In genomic region chr1:234495231-234495990, GRCh38 we compare ENCODE assay signal across 8 cellular contexts. TPM values are rescaled to one million over a fixed set of nuclear protein-coding genes. Genes with fewer than 3 reads are reported as not detected.
DNase-seq lines count a peak whose midpoint lies in the region; ATAC-seq, FAIRE-seq and TF ChIP-seq lines count a peak whose summit lies in the region.

No MANE protein-coding gene starts in this region.

- no peak for DNase-seq in GM12892 (ENCODE audit: insufficient read length)
- peak; percentile 59 for DNase-seq in HK-2 (ENCODE audit: unreplicated experiment)
- peak; percentile 89 for DNase-seq in choroid plexus epithelial cell (ENCODE audit: low read depth)
- DNase-seq in stomach = no peak
- no peak for DNase-seq in small intestine
- no peak for DNase-seq in COR-L47 (lab: John Stamatoyannopoulos, UW)
- DNase-seq in stimulated activated CD4-positive, alpha-beta T cell treated with anti-CD3 and anti-CD28 coated beads, Interleukin-4, amount 100 ng/mL, for 4 hours = no peak

- 47 to 55% (median 50%) methylated on average over 7 of the region's 7 CpGs for WGBS in stomach, 5 donors
- WGBS in small intestine, 3 donors = 58 to 80% (median 61%) methylated on average over 7 of the region's 7 CpGs

- peak; percentile 65 for ATAC-seq in GM21515 (IDR thresholded peaks at IDR 0.05; ENCODE audit: unreplicated experiment)

- FAIRE-seq in GM12892 (lab: Jason Lieb, UNC) (peak; percentile 62), small intestine (lab: Jason Lieb, UNC) (no peak)

- H3K9me3 ChIP-seq in stomach = no peaks in the 10 kb centered on the region
- no peaks in the 10 kb centered on the region for H3K9me3 ChIP-seq in small intestine (ENCODE audit: control insufficient read depth, low read depth)

- intact Hi-C loops in stomach (cut with DNase I; ENCODE audit: low total_unique reads) = loop anchor here (10.0 kb wide), 1 partner anchor 469 kb away; no protein-coding TSS in a partner anchor

- peaks cover 13 to 34% (median 20%) of the 10 kb centered on the region in 4 donors for H3K4me1 ChIP-seq in stomach
- peaks cover 3% of the 10 kb centered on the region in 2 donors for H3K4me1 ChIP-seq in small intestine (ENCODE audit: control insufficient read depth in 2 of 2, insufficient read depth in 1 of 2, low read depth in 1 of 2, low read length in 1 of 2)

- peak; percentile 42; the same call in 1 of the 2 replicates for TF ChIP-seq POLR2A in GM12892 (IDR thresholded peaks at IDR 0.05; ENCODE audit: low read depth, low read length)
- TF ChIP-seq POLR2A in stomach (IDR thresholded peaks at IDR 0.05) = no peak

- H3K36me3 ChIP-seq in stomach (no peaks in the 10 kb centered on the region), small intestine (ENCODE audit: control insufficient read depth in 2 of 2, insufficient read depth in 2 of 2, low read length in 2 of 2) (no peaks in the 10 kb centered on the region)

- TF ChIP-seq EP300 in stomach (IDR thresholded peaks at IDR 0.05) = no peak

- H3K27me3 ChIP-seq in stomach (no peaks in the 10 kb centered on the region), small intestine (ENCODE audit: control insufficient read depth in 2 of 2, insufficient read depth in 2 of 2, low read length in 2 of 2) (no peaks in the 10 kb centered on the region)

- H3K4me3 ChIP-seq in choroid plexus epithelial cell (ENCODE audit: low read depth, low read length) = peak overlapping the region; percentile 25
- H3K4me3 ChIP-seq in stomach = no peak overlapping the region
- H3K4me3 ChIP-seq in small intestine (ENCODE audit: low read depth in 1 of 2, low read length in 2 of 2) = no peak overlapping the region

- TF ChIP-seq CTCF in choroid plexus epithelial cell (conservative IDR thresholded peaks at IDR 0.05; ENCODE audit: low read depth, low read length) = no peak
- TF ChIP-seq CTCF in stomach (IDR thresholded peaks at IDR 0.05) = no peak

- H3K27ac ChIP-seq in stomach = peak overlapping the region in 3 of 5 donors; percentile 12 to 69 (median 30)
- peak overlapping the region in 1 of 2 donors; percentile 5 for H3K27ac ChIP-seq in small intestine (ENCODE audit: low read depth in 1 of 2, low read length in 1 of 2)

RNA-seq across cellular contexts. Expression of gene TARBP1, which starts 16.4 kb away (rescaled TPM):
- 66.3 TPM for polyA plus RNA-seq in GM12892 (2012; ENCODE audit: missing spikeins)
- total RNA-seq in stomach = 10 to 100 TPM; 14.0 to 63.2 (median 53.9) TPM
- polyA plus RNA-seq in stomach (10 to 100 TPM in 1 of 3 donors, 1 to 10 TPM in 2; 5.7 to 34.7 (median 9.0) TPM), small intestine (10 to 100 TPM in 2 of 3 donors, 1 to 10 TPM in 1; 8.1 to 23.2 (median 15.7) TPM)

Comparison
In these comparisons a context has a peak if more than half of its experiments do, and no peak if none do; other contexts are left out.
1. DNase-seq: peak in HK-2 (single experiment) and choroid plexus epithelial cell (single experiment); none in GM12892 (single experiment), stomach (single experiment), small intestine (single experiment), COR-L47 (single experiment) and stimulated activated CD4-positive, alpha-beta T cell treated with anti-CD3 and anti-CD28 coated beads, Interleukin-4, amount 100 ng/mL, for 4 hours (0 of 2).